ENCODE assay signal across 8 cellular contexts in the genomic region with DNA sequence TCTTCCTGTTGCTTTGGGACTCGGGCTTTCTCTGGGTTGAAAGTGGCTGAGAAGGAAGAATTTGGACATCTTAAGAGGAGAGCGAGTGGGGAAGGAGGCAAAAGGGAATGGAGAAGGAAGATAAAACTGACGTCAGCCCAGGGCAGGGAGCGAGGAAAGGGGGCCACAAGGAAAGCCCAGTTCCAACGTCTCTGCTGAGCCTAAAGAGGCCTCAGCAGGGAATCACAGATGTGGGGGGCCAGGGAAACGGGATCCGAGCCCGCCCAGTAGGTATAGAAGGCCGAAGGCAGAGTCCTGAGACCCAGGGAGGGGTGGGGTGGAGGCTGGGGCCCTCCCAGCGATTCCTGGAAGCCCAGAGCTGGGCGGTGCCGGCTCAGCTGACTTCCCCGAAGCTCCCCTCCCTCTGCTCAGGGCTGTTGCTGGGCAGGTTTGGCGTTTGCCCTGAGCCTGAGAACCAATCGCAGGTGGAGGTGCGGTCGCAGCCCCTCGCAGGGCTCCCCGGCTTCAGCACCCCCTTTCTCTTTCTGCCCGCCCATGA. TPM values are rescaled to one million over a fixed set of nuclear protein-coding genes. Genes with fewer than 3 reads are reported as not detected.
DNase-seq lines count a peak whose midpoint lies in the region; ATAC-seq and TF ChIP-seq lines count a peak whose summit lies in the region.

No MANE protein-coding gene starts in this region.

- peaks cover 55% of the 10 kb centered on the region for H3K4me1 Mint-ChIP-seq in activated CD4-positive, alpha-beta T cell treated with anti-CD3 and anti-CD28 coated beads for 36 hours
- peaks cover 68% of the 10 kb centered on the region for H3K4me1 Mint-ChIP-seq in chondrocyte (ENCODE audit: low read depth)

- peak overlapping the region; percentile 62 for H3K4me3 ChIP-seq in GM12875 (ENCODE audit: low read depth, low read length)

- H3K27ac Mint-ChIP-seq in activated CD4-positive, alpha-beta T cell treated with anti-CD3 and anti-CD28 coated beads for 36 hours: peak overlapping the region; percentile 99
- peak overlapping the region; percentile 100 for H3K27ac Mint-ChIP-seq in chondrocyte (ENCODE audit: unreplicated experiment)

- H3K36me3 Mint-ChIP-seq in activated CD4-positive, alpha-beta T cell treated with anti-CD3 and anti-CD28 coated beads for 36 hours (ENCODE audit: low read depth): peaks cover 3% of the 10 kb centered on the region
- no peaks in the 10 kb centered on the region for H3K36me3 Mint-ChIP-seq in chondrocyte (ENCODE audit: low read depth)

- H3K9me3 Mint-ChIP-seq in activated CD4-positive, alpha-beta T cell treated with anti-CD3 and anti-CD28 coated beads for 36 hours (ENCODE audit: low read depth): no peaks in the 10 kb centered on the region
- H3K9me3 Mint-ChIP-seq in chondrocyte (ENCODE audit: low read depth): no peaks in the 10 kb centered on the region

- H3K4me3 Mint-ChIP-seq in activated CD4-positive, alpha-beta T cell treated with anti-CD3 and anti-CD28 coated beads for 36 hours: peak overlapping the region; percentile 81
- peak overlapping the region; percentile 89 for H3K4me3 Mint-ChIP-seq in chondrocyte (ENCODE audit: unreplicated experiment)

- POLR2A ChIA-PET in activated CD4-positive, alpha-beta T cell treated with anti-CD3 and anti-CD28 coated beads for 36 hours (lab: Charles Lee): interaction anchor here (0.9 to 7.7 kb wide), 9 partner anchors 10 to 198 kb away, joined by 3 to 333 read pairs (median 5); partner anchors contain the start of genes ENSA, GOLPH3L and MCL1

- CTCF ChIA-PET in activated CD4-positive, alpha-beta T cell treated with anti-CD3 and anti-CD28 coated beads for 36 hours (lab: Charles Lee): interaction anchor here (0.5 to 26.4 kb wide), 11 partner anchors 11 to 445 kb away, joined by 3 to 461 read pairs (median 4); partner anchors contain the start of genes CA14, ENSA, MCL1 and MINDY1

- ATAC-seq in HG02840 (IDR thresholded peaks at IDR 0.05; ENCODE audit: low FRiP score, unreplicated experiment): peak; percentile 41
- ATAC-seq in activated CD4-positive, alpha-beta T cell treated with anti-CD3 and anti-CD28 coated beads for 36 hours: peak; percentile 37

- H3K27me3 Mint-ChIP-seq in activated CD4-positive, alpha-beta T cell treated with anti-CD3 and anti-CD28 coated beads for 36 hours: no peaks in the 10 kb centered on the region
- no peaks in the 10 kb centered on the region for H3K27me3 Mint-ChIP-seq in chondrocyte (ENCODE audit: low read depth)

- DNase-seq in NCI-H2227 treated with DMSO at 0.1 percent for 48 hours (lab: John Stamatoyannopoulos, UW) (peak; percentile 85), chondrocyte (ENCODE audit: low spot score) (peak; percentile 97), kidney tubule cell (ENCODE audit: low spot score) (peak; percentile 91), SKM-1 (lab: John Stamatoyannopoulos, UW; ENCODE audit: unreplicated experiment) (no peak)
- peak; percentile 96 for DNase-seq in activated CD4-positive, alpha-beta T cell treated with anti-CD3 and anti-CD28 coated beads for 36 hours
- DNase-seq in stimulated activated CD4-positive, alpha-beta T cell treated with anti-CD3 and anti-CD28 coated beads, Interleukin-1b, Interleukin-23, amount 100 ng/mL, for 1 hour (ENCODE audit: low read depth in 2 of 2): peak; percentile 63 to 78

- TF ChIP-seq CTCF in GM12875 (IDR thresholded peaks at IDR 0.05; ENCODE audit: borderline replicate concordance, insufficient read depth, low read depth, low read length): no peak
- no peak for TF ChIP-seq CTCF in chondrocyte (IDR thresholded peaks at IDR 0.05)

- intact Hi-C loops in activated CD4-positive, alpha-beta T cell treated with anti-CD3 and anti-CD28 coated beads for 36 hours (cut with DNase I, micrococcal nuclease): loop anchor here (1.0 to 10.0 kb wide), 26 partner anchors 15 to 765 kb away; partner anchors contain the start of genes ARNT (in 2 of the 2), ENSA (in 2 of the 2), GOLPH3L (in 2 of the 2) and TARS2 (in 2 of the 2)

RNA-seq across cellular contexts. Expression of gene ADAMTSL4, which starts 12.7 kb away (rescaled TPM):
- total RNA-seq in activated CD4-positive, alpha-beta T cell treated with anti-CD3 and anti-CD28 coated beads for 36 hours: under 1 TPM; 0.28 to 0.59 TPM
- total RNA-seq in chondrocyte: 3.6 to 5.7 TPM (median 5.1 TPM) in 3 replicates

RNA-seq across cellular contexts. Expression of gene MCL1, which starts 17.5 kb away (rescaled TPM):
- 100 to 1,000 TPM; 185 to 265 TPM for total RNA-seq in activated CD4-positive, alpha-beta T cell treated with anti-CD3 and anti-CD28 coated beads for 36 hours
- 211 to 264 TPM (median 255 TPM) in 3 replicates for total RNA-seq in chondrocyte

RNA-seq across cellular contexts. Expression of gene FALEC, which starts 46.3 kb away (rescaled TPM):
- total RNA-seq in activated CD4-positive, alpha-beta T cell treated with anti-CD3 and anti-CD28 coated beads for 36 hours: under 1 TPM in 1 of 2 experiments, not detected in 1; 0.34 TPM
- total RNA-seq in chondrocyte: 1.2 TPM in 1 of 3 replicates, not detected in the others

RNA-seq across cellular contexts. Expression of gene ECM1, which starts 54.0 kb away (rescaled TPM):
- 1 to 10 TPM in 1 of 2 experiments, under 1 TPM in 1; 0.96 to 1.2 TPM for total RNA-seq in activated CD4-positive, alpha-beta T cell treated with anti-CD3 and anti-CD28 coated beads for 36 hours
- total RNA-seq in chondrocyte: 3.6 to 9.1 TPM (median 8.2 TPM) in 3 replicates
